In the genomic region with DNA sequence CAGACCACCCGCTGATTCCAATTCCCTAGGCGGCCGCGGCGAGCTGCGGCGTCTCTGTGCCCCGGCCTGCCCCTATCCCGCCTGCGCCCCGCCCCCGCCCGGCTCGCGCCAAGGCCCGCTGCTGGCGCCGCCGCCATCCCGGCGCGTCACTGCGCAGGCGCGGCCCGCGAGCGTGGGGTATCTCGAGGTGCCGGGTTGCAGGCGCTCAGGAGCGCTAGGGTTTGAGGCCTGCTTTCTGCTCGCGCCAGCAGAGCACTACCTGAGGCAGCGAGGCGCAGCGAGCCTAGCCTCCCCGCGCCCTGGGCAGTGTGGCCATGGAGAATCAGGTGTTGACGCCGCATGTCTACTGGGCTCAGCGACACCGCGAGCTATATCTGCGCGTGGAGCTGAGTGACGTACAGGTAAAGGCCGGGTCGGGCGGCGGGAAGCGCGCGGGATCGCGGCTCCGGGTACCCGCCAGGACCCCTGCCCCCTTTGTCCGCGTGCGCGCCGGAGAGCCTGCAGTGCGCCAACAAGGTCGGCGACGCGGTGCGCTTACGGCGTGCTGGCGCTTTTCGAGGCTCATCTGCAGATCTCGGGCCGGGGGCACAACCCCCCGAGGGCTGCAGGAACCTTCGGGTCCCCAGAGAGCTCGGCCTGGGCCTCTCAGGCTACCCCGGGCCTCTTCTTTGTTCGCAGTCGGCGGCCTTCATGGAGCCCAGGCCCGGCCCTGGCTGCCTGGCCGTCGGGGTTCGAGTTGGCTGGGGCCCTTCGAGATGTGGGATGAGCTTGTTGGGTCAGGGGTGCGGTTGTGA, we compare ENCODE assay signal across 8 cellular contexts. TPM values are rescaled to one million over a fixed set of nuclear protein-coding genes. Genes with fewer than 3 reads are reported as not detected.
DNase-seq lines count a peak whose midpoint lies in the region; ATAC-seq and TF ChIP-seq lines count a peak whose summit lies in the region.

HACD3 (plus strand) TSS at position 146 of the 794 bp plus-strand sequence; CDS start at position 315, 169 bp downstream.

- no peak for TF ChIP-seq CTCF in Panc1 (IDR thresholded peaks at IDR 0.05)
- TF ChIP-seq CTCF in esophagus squamous epithelium (IDR thresholded peaks at IDR 0.05) = no peak

- DNase-seq in D341Med (ENCODE audit: low spot score) (peak; percentile 100), KBM-7 (peak; percentile 94), Panc1 (ENCODE audit: low read depth, low spot score) (no peak), esophagus squamous epithelium (lab: John Stamatoyannopoulos, UW) (no peak), myocyte (ENCODE audit: low read depth) (peak; percentile 84)
- peak; percentile 94 to 95 for DNase-seq in activated T-cell treated with anti-CD3 and anti-CD28 coated beads, Interleukin-2, amount 50 U/mL, for 48 hours
- peak; percentile 80 to 85 for DNase-seq in stimulated activated CD8-positive, alpha-beta memory T cell treated with anti-CD3 and anti-CD28 coated beads, Interleukin-7, amount 100 ng/mL, for 48 hours (ENCODE audit: extremely low read depth in 1 of 2, low read depth in 1 of 2)

- in situ Hi-C loops in KBM-7 (cut with MboI; ENCODE audit: low pct_unique_long_range_greater_than_20kb, low sequenced_read_pairs) (no loop called here), Panc1 (cut with HindIII; ENCODE audit: low pct_unique_long_range_greater_than_20kb, low sequenced_read_pairs) (no loop called here)

- H3K9me3 ChIP-seq in Panc1 (ENCODE audit: control insufficient read depth, insufficient read depth, low read depth, low read length) (no peaks in the 10 kb centered on the region), esophagus squamous epithelium (no peaks in the 10 kb centered on the region)

- H3K27ac ChIP-seq in Panc1 (ENCODE audit: low read length) = peak within 1 kb of the TSS; percentile 88
- peak within 1 kb of the TSS; percentile 68 to 86 (median 82) for H3K27ac ChIP-seq in esophagus squamous epithelium

- intact Hi-C loops in Panc1 (cut with micrococcal nuclease; ENCODE audit: unreplicated experiment) = no loop called here
- intact Hi-C loops in esophagus squamous epithelium (cut with DNase I) = no loop called here

- CTCF ChIA-PET in Panc1 (lab: Charles Lee) = interaction anchor here (0.5 kb wide), 1 partner anchor 1367 kb away, joined by 3 read pairs; no protein-coding TSS in a partner anchor

- POLR2A ChIA-PET in Panc1 (lab: Charles Lee) = no interaction called here

- peak in 2 of 4 donors; percentile 25 to 63 for TF ChIP-seq POLR2A in esophagus squamous epithelium (IDR thresholded peaks at IDR 0.05)

- 0 to 1% methylated on average over 9 to 28 of the region's 88 CpGs for WGBS in esophagus squamous epithelium, 2 donors

- H3K4me3 ChIP-seq in Panc1 (ENCODE audit: low read depth in 2 of 2, low read length in 2 of 2) (peak within 1 kb of the TSS; percentile 69 to 78), esophagus squamous epithelium (peak within 1 kb of the TSS; percentile 63 to 83 (median 80))

- H3K36me3 ChIP-seq in Panc1 (ENCODE audit: control insufficient read depth, insufficient read depth, low read length) = no peaks in the 10 kb centered on the region
- H3K36me3 ChIP-seq in esophagus squamous epithelium = no peaks in the 10 kb centered on the region

- ATAC-seq in GM21528 (IDR thresholded peaks at IDR 0.05; ENCODE audit: low FRiP score, unreplicated experiment) (peak; percentile 82), Panc1 (peak; percentile 95)

- H3K27me3 ChIP-seq in Panc1 (ENCODE audit: control insufficient read depth, insufficient read depth, low read length) (no peaks in the 10 kb centered on the region), esophagus squamous epithelium (no peaks in the 10 kb centered on the region)

- no TSS peak for BruUV-seq in Panc1 (replicated peaks; lab: Mats Ljungman, UMichigan)

- peaks cover 29% of the 10 kb centered on the region for H3K4me1 ChIP-seq in Panc1 (ENCODE audit: control insufficient read depth, insufficient read depth, low read length)
- H3K4me1 ChIP-seq in esophagus squamous epithelium = peaks cover 0 to 46% (median 17%) of the 10 kb centered on the region in 3 donors

RNA-seq across cellular contexts. Expression of gene HACD3, which starts in this region (rescaled TPM):
- total RNA-seq in Panc1 (2021; ENCODE audit: unreplicated experiment) (83.2 TPM), esophagus squamous epithelium (10 to 100 TPM; 14.7 to 53.2 (median 32.9) TPM), myocyte (48.7 and 50.8 TPM in 2 replicates)
- polyA plus RNA-seq in Panc1 (2012; ENCODE audit: insufficient read length) = 64.8 TPM
- 40.8 TPM for polyA plus RNA-seq in myocyte (2012)

Comparison
In these comparisons a context has a peak if more than half of its experiments do, and no peak if none do; other contexts are left out.
1. DNase-seq: peak in D341Med (single experiment), KBM-7 (single experiment), activated T-cell treated with anti-CD3 and anti-CD28 coated beads, Interleukin-2, amount 50 U/mL, for 48 hours (2 of 2), myocyte (single experiment) and stimulated activated CD8-positive, alpha-beta memory T cell treated with anti-CD3 and anti-CD28 coated beads, Interleukin-7, amount 100 ng/mL, for 48 hours (2 of 2); none in Panc1 (single experiment) and esophagus squamous epithelium (single experiment).